Comparison of ENCODE assay signal across 28 cellular contexts in genomic region chr11:131418214-131418613, GRCh38. TPM values are rescaled to one million over a fixed set of nuclear protein-coding genes. Genes with fewer than 3 reads are reported as not detected.
"Had no signal": no experiment of that assay in that cellular context is flagged by ENCODE, and none has a peak within 500 bp of the region (broad histone marks: within the 10 kb centered on the region; RNA-seq: fewer than 3 reads in every experiment).

No MANE protein-coding gene starts in this region.

- H3K27me3 ChIP-seq: adrenal gland, SJSA1 had no signal

- H3K4me1 ChIP-seq: adrenal gland, SJSA1 had no signal

- H3K27ac ChIP-seq: adrenal gland, SJSA1 had no signal

- H3K4me3 ChIP-seq: adrenal gland, K562, SJSA1 had no signal

- ATAC-seq: activated T-cell treated with anti-CD3 and anti-CD28 coated beads, Interleukin-2, amount 50 U/mL, for 72 hours; K562; Panc1 had no signal

- DNase-seq: activated CD4-positive, alpha-beta memory T cell treated with anti-CD3 and anti-CD28 coated beads, Interleukin-2, amount 10 ng/mL, durations not matched to agents 7 days and 5 days; activated CD4-positive, alpha-beta T cell treated with anti-CD3 and anti-CD28 coated beads, Interleukin-2, amount 50 U/mL, for 1 hour; activated CD4-positive, CD25-positive, alpha-beta regulatory T cell; activated naive CD4-positive, alpha-beta T cell treated with anti-CD3 and anti-CD28 coated beads, Interleukin-2, amount 50 U/mL, for 16 hours; activated naive CD8-positive, alpha-beta T cell treated with anti-CD3 and anti-CD28 coated beads, Interleukin-2, amount 10 ng/mL, durations not matched to agents 7 days and 5 days; activated T-cell treated with anti-CD3 and anti-CD28 coated beads, Interleukin-2, amount 50 U/mL, for 72 hours; adrenal gland; anterior cingulate cortex; caudate nucleus; Kasumi-1; NCI-H1105 treated with DMSO at 0.1 percent for 48 hours; NCI-H1436 treated with DMSO at 0.1 percent for 48 hours; NCI-H187; NCI-H2081; NCI-H2171; NCI-H2227 treated with DMSO at 0.1 percent for 48 hours; NCI-H446 treated with DMSO at 0.1 percent for 48 hours; NCI-H524 treated with DMSO at 0.1 percent for 48 hours; NCI-H748 treated with DMSO at 0.1 percent for 48 hours; NK-92 treated with Interleukin-12 subunit alpha and Interleukin-12 subunit beta, amount 100 ng/mL, for 24 hours; OCI-M1; Right ventricle myocardium superior; RPMI8226 had no signal

- H3K36me3 ChIP-seq: adrenal gland, SJSA1 had no signal

- H3K9me3 ChIP-seq: adrenal gland, SJSA1 had no signal

RNA-seq across cellular contexts. Expression of gene NTM, which starts 47.8 kb away (rescaled TPM):
- total RNA-seq: activated CD4-positive, alpha-beta memory T cell treated with anti-CD3 and anti-CD28 coated beads, Interleukin-2, amount 10 ng/mL, durations not matched to agents 7 days and 5 days; activated CD8-positive, alpha-beta memory T cell treated with anti-CD3 and anti-CD28 coated beads for 36 hours; activated naive CD8-positive, alpha-beta T cell treated with anti-CD3 and anti-CD28 coated beads, Interleukin-2, amount 10 ng/mL, durations not matched to agents 7 days and 5 days; activated T-cell treated with anti-CD3 and anti-CD28 coated beads, Interleukin-2, amount 50 U/mL, for 72 hours; activated T-helper 2 cell treated with anti-CD3 and anti-CD28 coated beads, Interferon-gamma antibody, Interleukin-2, Interleukin-4, amounts not matched to agents 10 μg/mL and 5 μg/mL and 100 μg/mL, durations not matched to agents 14 hours and 24 hours and 36 hours; K562 had no signal
- polyA plus RNA-seq: K562 had no signal
